30 cellular contexts compared by ENCODE assay signal in genomic region chr1:173948594-173948993, GRCh38.
"Had no signal": no experiment of that assay in that cellular context is flagged by ENCODE, and none has a peak within 500 bp of the region (broad histone marks: within the 10 kb centered on the region; RNA-seq: fewer than 3 reads in every experiment).

No MANE protein-coding gene starts in this region.

- H3K9me3 ChIP-seq: ovary, psoas muscle, spleen, stomach, thoracic aorta, thyroid gland, tibial nerve, upper lobe of left lung, vagina had no signal

- H3K4me3 ChIP-seq: neural progenitor cell, ovary, psoas muscle, skin epidermis, smooth muscle cell, spleen, stomach, thoracic aorta, thyroid gland, tibial nerve, upper lobe of left lung, vagina had no signal

- H3K9me3 Mint-ChIP-seq: naive thymus-derived CD4-positive, alpha-beta T cell; natural killer cell; nephron; neural progenitor cell; stimulated activated memory B cell treated with anti-CD40 and anti-IgM and Interleukin-4, amounts not matched to agents 10 μg/mL and 1 μg/mL and 100 μg/mL, for 72 hours; stimulated activated naive CD8-positive, alpha-beta T cell treated with anti-CD3 and anti-CD28 coated beads, Interleukin-15, Interleukin-2, amounts not matched to agents 100 ng/mL and 50 ng/mL, for 24 hours had no signal

- H3K27ac ChIP-seq: neural progenitor cell, ovary, parathyroid adenoma, psoas muscle, skin epidermis, spleen, stomach, thoracic aorta, thyroid gland, tibial nerve, upper lobe of left lung, vagina had no signal

- H3K36me3 ChIP-seq: ovary had no signal

- DNase-seq: naive thymus-derived CD4-positive, alpha-beta T cell; natural killer cell; occipital lobe; ovary; posterior cingulate gyrus; psoas muscle; right cardiac atrium; spleen; stimulated activated CD4-positive, alpha-beta T cell treated with anti-CD3 and anti-CD28 coated beads, Interleukin-12 subunit alpha, Interleukin-12 subunit beta, amount 100 ng/mL, for 4 hours; stimulated activated CD4-positive, alpha-beta T cell treated with anti-CD3 and anti-CD28 coated beads, Interleukin-1b, Interleukin-23, amount 100 ng/mL, for 48 hours; stimulated activated CD4-positive, alpha-beta T cell treated with anti-CD3 and anti-CD28 coated beads, Interleukin-4, amount 100 ng/mL, for 1 hour; stimulated activated CD4-positive, alpha-beta T cell treated with anti-CD3 and anti-CD28 coated beads, Interleukin-4, amount 100 ng/mL, for 4 hours; stimulated activated CD8-positive, alpha-beta memory T cell treated with anti-CD3 and anti-CD28 coated beads, Interleukin-4, amount 100 ng/mL, for 48 hours; stimulated activated naive CD4-positive, alpha-beta T cell treated with Interleukin-2 at 50 U/mL for 16 hours; stomach; thyroid gland; trophoblast cell; upper lobe of left lung had no signal

- H3K36me3 Mint-ChIP-seq: natural killer cell had no signal

- H3K4me3 Mint-ChIP-seq: naive thymus-derived CD4-positive, alpha-beta T cell; natural killer cell; nephron; neural progenitor cell; stimulated activated memory B cell treated with anti-CD40 and anti-IgM and Interleukin-4, amounts not matched to agents 10 μg/mL and 1 μg/mL and 100 μg/mL, for 72 hours; stimulated activated naive CD8-positive, alpha-beta T cell treated with anti-CD3 and anti-CD28 coated beads, Interleukin-15, Interleukin-2, amounts not matched to agents 100 ng/mL and 50 ng/mL, for 24 hours had no signal

- H3K4me1 ChIP-seq: neural progenitor cell, parathyroid adenoma, psoas muscle, stomach, thyroid gland, tibial nerve, upper lobe of left lung, vagina had no signal

- H3K27me3 Mint-ChIP-seq: naive thymus-derived CD4-positive, alpha-beta T cell; progenitor cell of endocrine pancreas; stimulated activated memory B cell treated with anti-CD40 and anti-IgM and Interleukin-4, amounts not matched to agents 10 μg/mL and 1 μg/mL and 100 μg/mL, for 72 hours; stimulated activated naive CD8-positive, alpha-beta T cell treated with anti-CD3 and anti-CD28 coated beads, Interleukin-15, Interleukin-2, amounts not matched to agents 100 ng/mL and 50 ng/mL, for 24 hours had no signal

- H3K4me1 Mint-ChIP-seq: natural killer cell; nephron; neural progenitor cell; stimulated activated memory B cell treated with anti-CD40 and anti-IgM and Interleukin-4, amounts not matched to agents 10 μg/mL and 1 μg/mL and 100 μg/mL, for 72 hours had no signal

- ATAC-seq: naive thymus-derived CD4-positive, alpha-beta T cell; natural killer cell; psoas muscle; right cardiac atrium; sciatic nerve; stimulated activated memory B cell treated with anti-CD40 and anti-IgM and Interleukin-4, amounts not matched to agents 10 μg/mL and 1 μg/mL and 100 μg/mL, for 72 hours had no signal

- H3K27ac Mint-ChIP-seq: natural killer cell; nephron; neural progenitor cell; progenitor cell of endocrine pancreas; stimulated activated memory B cell treated with anti-CD40 and anti-IgM and Interleukin-4, amounts not matched to agents 10 μg/mL and 1 μg/mL and 100 μg/mL, for 72 hours had no signal
